ENCODE assay signal across 25 cellular contexts in genomic region chr20:60035486-60035885, GRCh38.
"Had no signal": no experiment of that assay in that cellular context is flagged by ENCODE, and none has a peak within 500 bp of the region (broad histone marks: within the 10 kb centered on the region; RNA-seq: fewer than 3 reads in every experiment).

No MANE protein-coding gene starts in this region.

- H3K9me3 Mint-ChIP-seq: activated T-cell treated with anti-CD3 and anti-CD28 coated beads, Interleukin-2, amount 50 U/mL, for 24 hours; natural killer cell had no signal

- H3K27me3 ChIP-seq: foreskin keratinocyte, right lobe of liver, testis had no signal

- H3K4me3 ChIP-seq: esophagus muscularis mucosa, lower lobe of right lung, right lobe of liver, skin epidermis, testis had no signal

- H3K27ac Mint-ChIP-seq: activated CD4-positive, alpha-beta memory T cell treated with anti-CD3 and anti-CD28 coated beads, Interleukin-2, amount 10 ng/mL, durations not matched to agents 7 days and 5 days; activated CD4-positive, alpha-beta T cell treated with anti-CD3 and anti-CD28 coated beads, Interleukin-2, amount 10 ng/mL, durations not matched to agents 7 days and 5 days; activated naive CD4-positive, alpha-beta T cell treated with anti-CD3 and anti-CD28 coated beads, Interleukin-2, amount 10 ng/mL, durations not matched to agents 7 days and 5 days; activated T-cell treated with anti-CD3 and anti-CD28 coated beads, Interleukin-2, amount 50 U/mL, for 24 hours; natural killer cell; T-helper 17 cell had no signal

- H3K9me3 ChIP-seq: esophagus muscularis mucosa, lower lobe of right lung, right lobe of liver, testis had no signal

- DNase-seq: activated CD4-positive, alpha-beta memory T cell treated with anti-CD3 and anti-CD28 coated beads, Interleukin-2, amount 10 ng/mL, durations not matched to agents 7 days and 5 days; activated CD4-positive, alpha-beta T cell treated with anti-CD3 and anti-CD28 coated beads, Interleukin-2, amount 10 ng/mL, durations not matched to agents 7 days and 5 days; activated CD4-positive, CD25-positive, alpha-beta regulatory T cell treated with anti-CD3 and anti-CD28 coated beads, Interleukin-2, amount 50 U/mL, for 72 hours; activated CD8-positive, alpha-beta memory T cell treated with anti-CD3 and anti-CD28 coated beads, Interleukin-2, amount 50 U/mL, for 48 hours; activated gamma-delta T cell; activated naive CD4-positive, alpha-beta T cell treated with anti-CD3 and anti-CD28 coated beads, Interleukin-2, amount 10 ng/mL, durations not matched to agents 7 days and 5 days; activated T-cell treated with anti-CD3 and anti-CD28 coated beads, Interleukin-2, amount 50 U/mL, for 24 hours; dermis blood vessel endothelial cell; effector CD4-positive, alpha-beta T cell; foreskin keratinocyte; left colon; lower lobe of right lung; mesenchymal stem cell; natural killer cell; right lobe of liver; stimulated activated CD4-positive, alpha-beta T cell treated with anti-CD3 and anti-CD28 coated beads, Interleukin-12 subunit alpha, Interleukin-12 subunit beta, amount 100 ng/mL, for 4 hours; stimulated activated CD4-positive, alpha-beta T cell treated with anti-CD3 and anti-CD28 coated beads, Interleukin-4, amount 100 ng/mL, for 1 hour; stimulated activated naive CD8-positive, alpha-beta T cell treated with anti-CD3 and anti-CD28 coated beads, Interleukin-15, Interleukin-2, amounts not matched to agents 100 U/mL and 50 U/mL, for 24 hours; T-helper 17 cell; T1000; testis; trophoblast cell; WERI-Rb-1 had no signal

- H3K4me1 ChIP-seq: lower lobe of right lung had no signal

- H3K36me3 Mint-ChIP-seq: activated naive CD4-positive, alpha-beta T cell treated with anti-CD3 and anti-CD28 coated beads, Interleukin-2, amount 10 ng/mL, durations not matched to agents 7 days and 5 days; natural killer cell had no signal

- H3K27ac ChIP-seq: foreskin keratinocyte, lower lobe of right lung, right lobe of liver, skin epidermis, testis, WERI-Rb-1 had no signal

- ATAC-seq: foreskin keratinocyte; left colon; lower lobe of right lung; natural killer cell; stimulated activated naive CD8-positive, alpha-beta T cell treated with anti-CD3 and anti-CD28 coated beads, Interleukin-15, Interleukin-2, amounts not matched to agents 100 U/mL and 50 U/mL, for 24 hours; T-helper 17 cell had no signal

- H3K36me3 ChIP-seq: esophagus muscularis mucosa, lower lobe of right lung, right lobe of liver, WERI-Rb-1 had no signal
